Comparison of ENCODE assay signal across 8 cellular contexts in the genomic region with DNA sequence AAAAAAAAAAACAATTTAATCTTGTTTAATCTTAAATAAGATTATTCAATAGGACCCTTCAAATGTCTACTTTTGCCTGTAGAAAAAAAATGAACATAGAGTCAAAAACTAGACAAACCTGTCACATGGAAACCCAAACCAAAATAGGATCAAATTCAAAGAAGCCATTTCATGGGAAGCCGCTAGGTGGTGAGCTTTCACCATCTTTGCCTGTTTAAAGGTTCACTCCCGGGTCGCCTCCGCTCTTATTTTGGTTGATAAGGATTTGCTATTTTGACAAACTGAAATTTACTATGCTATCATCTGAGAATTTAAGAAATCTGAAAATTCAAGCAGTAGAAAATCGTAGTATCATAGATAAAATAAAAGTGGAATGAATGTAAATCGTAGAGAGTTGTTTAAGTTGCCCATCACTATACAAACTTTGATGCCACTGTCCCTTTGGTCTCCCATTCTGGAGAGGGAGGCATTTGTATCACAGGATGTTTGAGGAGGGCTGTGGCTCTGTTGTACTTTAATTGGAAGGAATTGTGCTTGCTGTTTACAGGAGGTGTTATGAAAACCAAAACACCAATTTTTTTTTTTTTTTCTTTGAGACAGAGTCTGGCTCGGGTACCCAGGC. TPM values are rescaled to one million over a fixed set of nuclear protein-coding genes. Genes with fewer than 3 reads are reported as not detected.
DNase-seq lines count a peak whose midpoint lies in the region; ATAC-seq, FAIRE-seq and TF ChIP-seq lines count a peak whose summit lies in the region.

No MANE protein-coding gene starts in this region.

- DNase-seq in COR-L47 (lab: John Stamatoyannopoulos, UW): peak; percentile 52
- peak; percentile 72 for DNase-seq in HS-5 (ENCODE audit: low read depth)
- peak; percentile 12 for DNase-seq in NCI-H82 treated with DMSO at 0.1 percent for 48 hours (lab: John Stamatoyannopoulos, UW; ENCODE audit: unreplicated experiment)
- no peak for DNase-seq in kidney
- no peak for DNase-seq in thoracic aorta (ENCODE audit: low spot score)
- DNase-seq in CD4-positive, alpha-beta memory T cell: no peak

- H3K27me3 ChIP-seq in thoracic aorta (replicated peaks; ENCODE audit: insufficient read depth): no peaks in the 10 kb centered on the region
- no peaks in the 10 kb centered on the region for H3K27me3 ChIP-seq in CD4-positive, alpha-beta memory T cell (ENCODE audit: insufficient read depth, low read length)

- peak overlapping the region in 1 of 5 experiments; percentile 41 for H3K4me3 Mint-ChIP-seq in brain
- H3K4me3 Mint-ChIP-seq in CD4-positive, alpha-beta memory T cell: no peak overlapping the region

- H3K27me3 Mint-ChIP-seq in brain: peaks cover 11% of the 10 kb centered on the region
- H3K27me3 Mint-ChIP-seq in CD4-positive, alpha-beta memory T cell: peaks cover 0 to 3% of the 10 kb centered on the region in 2 donors

- no peak overlapping the region for H3K9ac ChIP-seq in kidney (ENCODE audit: low read length in 2 of 2)

- TF ChIP-seq CTCF in brain (conservative IDR thresholded peaks at IDR 0.05): peak; percentile 92 to 97
- TF ChIP-seq CTCF in kidney (IDR thresholded peaks at IDR 0.05; ENCODE audit: borderline replicate concordance, extremely low read depth, insufficient read depth): peak; percentile 75
- TF ChIP-seq CTCF in thoracic aorta (IDR thresholded peaks at IDR 0.05): peak; percentile 81

- H3K27ac ChIP-seq in kidney (ENCODE audit: low read depth in 2 of 2, low read length in 2 of 2) (no peak overlapping the region), thoracic aorta (no peak overlapping the region)
- no peak overlapping the region for H3K27ac ChIP-seq in CD4-positive, alpha-beta memory T cell (ENCODE audit: low read depth, low read length)

- H3K4me3 ChIP-seq in kidney (ENCODE audit: low read length in 2 of 2) (no peak overlapping the region), thoracic aorta (no peak overlapping the region)
- no peak overlapping the region for H3K4me3 ChIP-seq in CD4-positive, alpha-beta memory T cell (ENCODE audit: low read length in 2 of 2)

- H3K9me3 ChIP-seq in kidney (ENCODE audit: control insufficient read depth in 1 of 2, low read length in 2 of 2) (no peaks in the 10 kb centered on the region), thoracic aorta (no peaks in the 10 kb centered on the region)
- H3K9me3 ChIP-seq in CD4-positive, alpha-beta memory T cell (ENCODE audit: control insufficient read depth in 1 of 2, low read length in 2 of 2): no peaks in the 10 kb centered on the region

- peaks cover 4% of the 10 kb centered on the region for H3K4me1 Mint-ChIP-seq in brain
- H3K4me1 Mint-ChIP-seq in CD4-positive, alpha-beta memory T cell: no peaks in the 10 kb centered on the region

- no peaks in the 10 kb centered on the region for H3K9me3 Mint-ChIP-seq in brain
- peaks cover 0 to 7% (median 1%) of the 10 kb centered on the region in 8 donors for H3K9me3 Mint-ChIP-seq in CD4-positive, alpha-beta memory T cell

- intact Hi-C loops in kidney (cut with DNase I): no loop called here
- intact Hi-C loops in CD4-positive, alpha-beta memory T cell (cut with micrococcal nuclease): loop anchor here (5.0 kb wide), 1 partner anchor 284 kb away; no protein-coding TSS in a partner anchor

- ATAC-seq in GM18870 (IDR thresholded peaks at IDR 0.05; ENCODE audit: unreplicated experiment) (peak; percentile 48), thoracic aorta (ENCODE audit: insufficient number of reproducible peaks, low FRiP score, low read depth) (peak; percentile 79)

- no peaks in the 10 kb centered on the region for H3K36me3 ChIP-seq in kidney (ENCODE audit: control insufficient read depth in 1 of 2, insufficient read depth in 2 of 2, low read length in 2 of 2)
- no peaks in the 10 kb centered on the region for H3K36me3 ChIP-seq in thoracic aorta
- no peaks in the 10 kb centered on the region for H3K36me3 ChIP-seq in CD4-positive, alpha-beta memory T cell (ENCODE audit: insufficient read depth, low read length)

- peak; percentile 89 for FAIRE-seq in kidney (lab: Jason Lieb, UNC)

- POLR2A ChIA-PET in CD4-positive, alpha-beta memory T cell (lab: Charles Lee; ENCODE audit: partially characterized antibody): no interaction called here

- H3K27ac Mint-ChIP-seq in brain: no peak overlapping the region
- no peak overlapping the region for H3K27ac Mint-ChIP-seq in CD4-positive, alpha-beta memory T cell

- CTCF ChIA-PET in CD4-positive, alpha-beta memory T cell (lab: Charles Lee; ENCODE audit: partially characterized antibody): interaction anchor here (1.3 kb wide), 1 partner anchor 282 kb away, joined by 3 read pairs; no protein-coding TSS in a partner anchor

- no peaks in the 10 kb centered on the region for H3K36me3 Mint-ChIP-seq in brain
- no peaks in the 10 kb centered on the region for H3K36me3 Mint-ChIP-seq in CD4-positive, alpha-beta memory T cell

- H3K4me1 ChIP-seq in kidney (ENCODE audit: control insufficient read depth in 1 of 2, insufficient read depth in 1 of 2, low read depth in 1 of 2, low read length in 2 of 2) (no peaks in the 10 kb centered on the region), thoracic aorta (ENCODE audit: control insufficient read depth in 1 of 2, low read depth in 2 of 2) (no peaks in the 10 kb centered on the region)
- H3K4me1 ChIP-seq in CD4-positive, alpha-beta memory T cell (ENCODE audit: insufficient read depth, low read length): no peaks in the 10 kb centered on the region

RNA-seq across cellular contexts. Expression of a gene that starts 43.5 kb away (rescaled TPM):
- 0.41 TPM for polyA plus RNA-seq in brain (ENCODE audit: insufficient read depth, low read depth, low replicate concordance)
- 16.4 TPM for total RNA-seq in kidney
- 0.49 TPM for polyA plus RNA-seq in kidney (ENCODE audit: insufficient read depth, low read depth, low replicate concordance)
- under 1 TPM; 0.14 to 0.68 TPM for total RNA-seq in thoracic aorta
- total RNA-seq in CD4-positive, alpha-beta memory T cell: not detected
- not detected for polyA plus RNA-seq in CD4-positive, alpha-beta memory T cell

Comparison
In these comparisons a context has a peak if more than half of its experiments do, and no peak if none do; other contexts are left out.
1. DNase-seq: peak in COR-L47 (single experiment), HS-5 (single experiment) and NCI-H82 treated with DMSO at 0.1 percent for 48 hours (single experiment); none in kidney (single experiment), thoracic aorta (single experiment) and CD4-positive, alpha-beta memory T cell (0 of 5).
2. RNA of a gene that starts 43.5 kb away (total RNA-seq): 16.4 TPM in kidney (single experiment); 0.14 to 0.68 TPM in thoracic aorta and not detected in CD4-positive, alpha-beta memory T cell; every median in the first group is over 10 times any median in the second.
3. Peak in every context shown above with its lines, with median percentiles within 50 percentile points of each other: CTCF ChIP-seq.